8 cellular contexts compared by ENCODE assay signal in genomic region chr13:37059848-37060192, GRCh38. TPM values are rescaled to one million over a fixed set of nuclear protein-coding genes. Genes with fewer than 3 reads are reported as not detected.
DNase-seq lines count a peak whose midpoint lies in the region; ATAC-seq, FAIRE-seq and TF ChIP-seq lines count a peak whose summit lies in the region.

No MANE protein-coding gene starts in this region.

- H3K36me3 Mint-ChIP-seq in endodermal cell (ENCODE audit: low read depth) = peaks cover 21% of the 10 kb centered on the region

- H3K9me3 Mint-ChIP-seq in endodermal cell = peaks cover 13% of the 10 kb centered on the region

- peaks cover 32% of the 10 kb centered on the region for H3K79me2 ChIP-seq in ACC112 (ENCODE audit: control insufficient read depth, insufficient read depth, low read length, unreplicated experiment)

- H2AFZ ChIP-seq in ACC112 (ENCODE audit: low read length, unreplicated experiment) = peak overlapping the region; percentile 99

- no peaks in the 10 kb centered on the region for H3K27me3 ChIP-seq in ACC112 (ENCODE audit: insufficient read depth, low read length)
- no peaks in the 10 kb centered on the region for H3K27me3 ChIP-seq in endodermal cell (ENCODE audit: control insufficient read depth, insufficient read depth, low read length, poor library complexity, severe bottlenecking)
- no peaks in the 10 kb centered on the region for H3K27me3 ChIP-seq in pancreas

- intact Hi-C loops in pancreas (cut with DNase I) = no loop called here

- DNase-seq in Jurkat, Clone E6-1 (ENCODE audit: low read depth, low spot score) = no peak
- no peak for DNase-seq in endodermal cell
- DNase-seq in pancreas = no peak
- no peak for DNase-seq in UCSD-AML1 (lab: John Stamatoyannopoulos, UW; ENCODE audit: unreplicated experiment)
- no peak for DNase-seq in NCI-H128 (lab: John Stamatoyannopoulos, UW; ENCODE audit: unreplicated experiment)
- DNase-seq in putamen (ENCODE audit: low spot score) = no peak

- peak overlapping the region; percentile 98 for H3K4me3 Mint-ChIP-seq in endodermal cell

- H3K4me1 ChIP-seq in ACC112 (ENCODE audit: control insufficient read depth, insufficient read depth, low read length, unreplicated experiment) (peaks cover 6% of the 10 kb centered on the region), endodermal cell (ENCODE audit: control insufficient read depth, insufficient read depth, low read length) (no peaks in the 10 kb centered on the region), pancreas (peaks cover 4 to 10% (median 8%) of the 10 kb centered on the region in 3 donors)

- H3K27ac ChIP-seq in ACC112 (ENCODE audit: low read depth, low read length) (no peak overlapping the region), endodermal cell (ENCODE audit: low read depth, low read length) (no peak overlapping the region), pancreas (peak overlapping the region; percentile 75 to 89 (median 83))

- peaks cover 8% of the 10 kb centered on the region for H3K4me1 Mint-ChIP-seq in endodermal cell

- FAIRE-seq in pancreas (lab: Jason Lieb, UNC) = no peak

- peaks cover 7% of the 10 kb centered on the region for H3K27me3 Mint-ChIP-seq in endodermal cell (ENCODE audit: insufficient read depth)

- peak overlapping the region; percentile 91 for H3K27ac Mint-ChIP-seq in endodermal cell

- 37 to 58% methylated on average over 7 to 10 of the region's 10 CpGs for WGBS in endodermal cell (ENCODE audit: insufficient coverage in 1 of 2, insufficient read length in 1 of 2), 2 experiments
- WGBS in pancreas, 2 donors = 13 to 15% methylated on average over 10 of the region's 10 CpGs

- ATAC-seq in GM19438 (IDR thresholded peaks at IDR 0.05; ENCODE audit: low read depth, unreplicated experiment) = peak; percentile 21
- peak in 2 of 4 donors; percentile 28 to 35 for ATAC-seq in pancreas

- H3K36me3 ChIP-seq in ACC112 (ENCODE audit: insufficient read depth, low read length) (peaks cover 4% of the 10 kb centered on the region; the same call in 1 of the 2 replicates), endodermal cell (ENCODE audit: control insufficient read depth, insufficient read depth, low read length) (peaks cover 9% of the 10 kb centered on the region), pancreas (no peaks in the 10 kb centered on the region)

- H3K4me3 ChIP-seq in ACC112 (ENCODE audit: low read depth, low read length) (peak overlapping the region; percentile 89), endodermal cell (ENCODE audit: low read length) (peak overlapping the region; percentile 98), pancreas (peak overlapping the region; percentile 71 to 98 (median 87))
- H3K4me3 ChIP-seq in Jurkat, Clone E6-1 (ENCODE audit: low read length) = peak overlapping the region; percentile 91

- peak overlapping the region; percentile 32 for H3K9ac ChIP-seq in endodermal cell (ENCODE audit: extremely low read depth, low read length, poor library complexity, severe bottlenecking)

- H3K9me3 ChIP-seq in endodermal cell (ENCODE audit: control insufficient read depth, low read length) (peaks cover 9% of the 10 kb centered on the region), pancreas (no peaks in the 10 kb centered on the region)

- TF ChIP-seq CTCF in endodermal cell (conservative IDR thresholded peaks at IDR 0.05) (no peak), pancreas (IDR thresholded peaks at IDR 0.05) (no peak)

RNA-seq across cellular contexts. Expression of gene SUPT20H, which starts 0.3 kb away (rescaled TPM):
- polyA plus RNA-seq in Jurkat, Clone E6-1 (2012; ENCODE audit: insufficient read depth, insufficient read length) = 66.8 TPM
- 100 to 1,000 TPM in 1 of 2 donors, 10 to 100 TPM in 1; 84.8 to 102 TPM for total RNA-seq in endodermal cell
- polyA plus RNA-seq in endodermal cell (2013, experiment 1 of 2) = 92.5 TPM
- polyA plus RNA-seq in endodermal cell (2013, experiment 2 of 2) = 87.0 TPM
- total RNA-seq in pancreas = 10 to 100 TPM; 16.0 to 33.4 (median 20.4) TPM
- 10 to 100 TPM; 15.3 to 22.7 TPM for polyA plus RNA-seq in pancreas

RNA-seq across cellular contexts. Expression of gene CSNK1A1L, which starts 45.6 kb away (rescaled TPM):
- polyA plus RNA-seq in Jurkat, Clone E6-1 (2012; ENCODE audit: insufficient read depth, insufficient read length) = not detected
- total RNA-seq in endodermal cell (not detected), pancreas (not detected)
- not detected for polyA plus RNA-seq in endodermal cell (2013, experiment 1 of 2)
- polyA plus RNA-seq in endodermal cell (2013, experiment 2 of 2) = not detected
- not detected for polyA plus RNA-seq in pancreas

RNA-seq across cellular contexts. Expression of gene EXOSC8, which starts 59.2 kb away (rescaled TPM):
- polyA plus RNA-seq in Jurkat, Clone E6-1 (2012; ENCODE audit: insufficient read depth, insufficient read length) = 148 TPM
- 10 to 100 TPM; 68.6 to 83.5 TPM for total RNA-seq in endodermal cell
- polyA plus RNA-seq in endodermal cell (2013, experiment 1 of 2) = 119 TPM
- polyA plus RNA-seq in endodermal cell (2013, experiment 2 of 2) = 107 TPM
- total RNA-seq in pancreas = 10 to 100 TPM; 12.9 to 17.5 (median 13.2) TPM
- 10 to 100 TPM; 40.3 to 63.7 TPM for polyA plus RNA-seq in pancreas

Comparison
In these comparisons a context has a peak if more than half of its experiments do, and no peak if none do; other contexts are left out.
1. H3K27ac ChIP-seq: peak in pancreas (4 of 4); none in ACC112 (single experiment) and endodermal cell (single experiment).
2. Peak in every context shown above with its lines, with median percentiles within 50 percentile points of each other: H3K4me3 ChIP-seq.